In the genomic region with DNA sequence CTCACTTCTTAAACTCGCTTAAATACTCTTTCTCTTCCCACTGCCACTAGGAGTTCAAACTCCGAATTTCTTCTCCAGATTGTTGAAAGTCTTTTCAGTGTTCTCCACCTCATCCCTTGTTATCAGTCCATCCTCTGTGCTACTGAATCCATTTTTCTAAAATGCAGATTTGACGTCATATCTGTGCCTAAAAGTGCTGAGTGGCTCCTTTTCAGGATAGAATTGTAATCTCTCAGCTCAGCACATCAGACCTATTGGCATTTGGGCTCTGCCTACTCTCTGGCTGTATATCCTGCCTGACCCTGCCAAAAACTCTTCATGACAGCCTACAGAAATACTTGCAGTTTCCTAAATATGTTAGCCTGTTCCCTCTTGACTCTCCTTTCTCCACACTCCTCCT, we compare ENCODE assay signal across 13 cellular contexts. TPM values are rescaled to one million over a fixed set of nuclear protein-coding genes. Genes with fewer than 3 reads are reported as not detected.
A peak's percentile ranks its signal among the peaks of the same experiment; 100 is the strongest.
DNase-seq lines count a peak whose midpoint lies in the region; ATAC-seq, FAIRE-seq and TF ChIP-seq lines count a peak whose summit lies in the region.
"Had no signal": no experiment of that assay in that cellular context is flagged by ENCODE, and none has a peak within 500 bp of the region (broad histone marks: within the 10 kb centered on the region; RNA-seq: fewer than 3 reads in every experiment).

No MANE protein-coding gene starts in this region.

- no peak overlapping the region for H2BK15ac ChIP-seq in mesendoderm (replicated peaks; ENCODE audit: low read depth)

- DNase-seq in activated CD4-positive, alpha-beta T cell treated with anti-CD3 and anti-CD28 coated beads, Interleukin-2, amount 10 ng/mL, durations not matched to agents 7 days and 5 days = no peak
- no peak for DNase-seq in activated CD4-positive, alpha-beta T cell treated with anti-CD3 and anti-CD28 coated beads for 48 hours
- DNase-seq in T-cell = no peak
- no peak for DNase-seq in endothelial cell of umbilical vein (ENCODE audit: low read depth, low spot score)
- no peak for DNase-seq in spleen
- DNase-seq in NCI-H345 treated with DMSO at 0.1 percent for 48 hours (lab: John Stamatoyannopoulos, UW; ENCODE audit: unreplicated experiment) = no peak
- no peak for DNase-seq in mesendoderm
- DNase-seq: amniotic stem cell; NCI-H2029 treated with DMSO at 0.1 percent for 48 hours; PC-3; stimulated activated CD4-positive, alpha-beta T cell treated with anti-CD3 and anti-CD28 coated beads, Interleukin-15, amount 100 ng/mL, for 24 hours had no signal

- intact Hi-C loops in endothelial cell of umbilical vein (cut with micrococcal nuclease) (no loop called here), spleen (cut with DNase I; ENCODE audit: low total_unique reads) (no loop called here)

- BruUV-seq in endothelial cell of umbilical vein (replicated peaks; lab: Mats Ljungman, UMichigan) = no TSS peak

- CTCF ChIA-PET in activated CD4-positive, alpha-beta T cell treated with anti-CD3 and anti-CD28 coated beads, Interleukin-2, amount 10 ng/mL, durations not matched to agents 7 days and 5 days (lab: Charles Lee) = interaction anchor here (1.2 to 6.6 kb wide), 14 partner anchors 8 to 159 kb away, joined by 3 to 44 read pairs (median 18); a partner anchor contains a TSS
- CTCF ChIA-PET in T-cell (lab: Charles Lee) = interaction anchor here in 1 of 2 donors (0.7 to 2.0 kb wide), 5 partner anchors 30 to 159 kb away, joined by 3 to 10 read pairs (median 4); a partner anchor contains a TSS
- CTCF ChIA-PET in endothelial cell of umbilical vein (lab: Charles Lee) = interaction anchor here (1.3 to 2.9 kb wide), 3 partner anchors 16 to 60 kb away, joined by 3 to 28 read pairs (median 5); a partner anchor contains a TSS

- H3K36me3 ChIP-seq in endothelial cell of umbilical vein (ENCODE audit: control insufficient read depth in 2 of 2, extremely low read depth in 1 of 2, insufficient read depth in 2 of 2, low read length in 2 of 2) = peaks cover 2 to 9% of the 10 kb centered on the region in 2 experiments
- peaks cover 0 to 28% (median 20%) of the 10 kb centered on the region in 6 donors for H3K36me3 ChIP-seq in spleen
- H3K36me3 ChIP-seq in mesendoderm (ENCODE audit: control insufficient read depth, insufficient read depth, low read length) = no peaks in the 10 kb centered on the region

- ATAC-seq in T-cell (replicated peaks in 1 of 4) (no peak), HG02623 (IDR thresholded peaks at IDR 0.05; ENCODE audit: unreplicated experiment) (no peak)
- ATAC-seq: PC-3 had no signal

- H3K4me1 ChIP-seq in endothelial cell of umbilical vein (ENCODE audit: control insufficient read depth, extremely low read depth, insufficient read depth, low read length) (peaks cover 9% of the 10 kb centered on the region), spleen (peaks cover 11 to 79% (median 61%) of the 10 kb centered on the region in 6 donors), mesendoderm (ENCODE audit: control insufficient read depth, low read depth, low read length) (no peaks in the 10 kb centered on the region)

- H3K27ac ChIP-seq in endothelial cell of umbilical vein (ENCODE audit: insufficient read depth, low read depth, low read length) = no peak overlapping the region
- peak overlapping the region; percentile 87 to 100 (median 99) for H3K27ac ChIP-seq in spleen
- H3K27ac ChIP-seq in mesendoderm (ENCODE audit: low read depth, low read length) = no peak overlapping the region

- no peaks in the 10 kb centered on the region for H3K9me3 ChIP-seq in endothelial cell of umbilical vein (replicated peaks; ENCODE audit: control insufficient read depth, insufficient read depth, low read length)
- H3K9me3 ChIP-seq in spleen = no peaks in the 10 kb centered on the region

- H2AFZ ChIP-seq in endothelial cell of umbilical vein (ENCODE audit: low read depth, low read length) = no peak overlapping the region

- TF ChIP-seq CTCF in endothelial cell of umbilical vein (IDR thresholded peaks at IDR 0.05; ENCODE audit: extremely low read depth in 1 of 2, insufficient read depth in 1 of 2, low read depth in 1 of 2, low read length in 2 of 2) (no peak), spleen (IDR thresholded peaks at IDR 0.05 in 8 of 11, conservative IDR thresholded peaks at IDR 0.05 in 3 of 11) (no peak)

- no peak overlapping the region for H2BK120ac ChIP-seq in mesendoderm (ENCODE audit: low read depth, low read length)

- no peak overlapping the region for H3K4ac ChIP-seq in mesendoderm (ENCODE audit: low read depth, low read length)

- no peaks in the 10 kb centered on the region for H3K9me1 ChIP-seq in endothelial cell of umbilical vein (replicated peaks; ENCODE audit: control insufficient read depth, extremely low read depth, insufficient read depth, low read length)

- no peak overlapping the region for H2AK5ac ChIP-seq in mesendoderm (ENCODE audit: low read length)

- H3K36me3 Mint-ChIP-seq in activated CD4-positive, alpha-beta T cell treated with anti-CD3 and anti-CD28 coated beads, Interleukin-2, amount 10 ng/mL, durations not matched to agents 7 days and 5 days (ENCODE audit: low read depth) = peaks cover 3% of the 10 kb centered on the region
- peaks cover 11% of the 10 kb centered on the region for H3K36me3 Mint-ChIP-seq in T-cell

- TF ChIP-seq POLR2A in endothelial cell of umbilical vein (IDR thresholded peaks at IDR 0.05; ENCODE audit: low read depth, low read length) (no peak), spleen (IDR thresholded peaks at IDR 0.05) (no peak)

- no peak overlapping the region for H4K5ac ChIP-seq in mesendoderm (ENCODE audit: low read length)

- no peak overlapping the region for H4K8ac ChIP-seq in mesendoderm (ENCODE audit: low read depth, low read length)

- peaks cover 52% of the 10 kb centered on the region for H3K4me1 Mint-ChIP-seq in activated CD4-positive, alpha-beta T cell treated with anti-CD3 and anti-CD28 coated beads, Interleukin-2, amount 10 ng/mL, durations not matched to agents 7 days and 5 days
- peaks cover 34 to 58% (median 36%) of the 10 kb centered on the region in 3 donors for H3K4me1 Mint-ChIP-seq in T-cell

- H3K4me3 Mint-ChIP-seq in activated CD4-positive, alpha-beta T cell treated with anti-CD3 and anti-CD28 coated beads, Interleukin-2, amount 10 ng/mL, durations not matched to agents 7 days and 5 days = peak overlapping the region; percentile 87
- peak overlapping the region in 2 of 3 donors; percentile 90 for H3K4me3 Mint-ChIP-seq in T-cell

- no peaks in the 10 kb centered on the region for H3K9me3 Mint-ChIP-seq in activated CD4-positive, alpha-beta T cell treated with anti-CD3 and anti-CD28 coated beads, Interleukin-2, amount 10 ng/mL, durations not matched to agents 7 days and 5 days
- no peaks in the 10 kb centered on the region for H3K9me3 Mint-ChIP-seq in T-cell

- no peaks in the 10 kb centered on the region for H3K27me3 Mint-ChIP-seq in activated CD4-positive, alpha-beta T cell treated with anti-CD3 and anti-CD28 coated beads, Interleukin-2, amount 10 ng/mL, durations not matched to agents 7 days and 5 days
- no peaks in the 10 kb centered on the region for H3K27me3 Mint-ChIP-seq in T-cell

- no peak overlapping the region for H2BK5ac ChIP-seq in mesendoderm (ENCODE audit: low read length)

- H3K56ac ChIP-seq in mesendoderm (ENCODE audit: low read length) = no peak overlapping the region

- H3K27me3 ChIP-seq in endothelial cell of umbilical vein (ENCODE audit: control insufficient read depth in 2 of 2, insufficient read depth in 2 of 2, low read length in 2 of 2) (no peaks in the 10 kb centered on the region), spleen (replicated peaks in 1 of 7) (no peaks in the 10 kb centered on the region), mesendoderm (ENCODE audit: insufficient read depth, low read length, poor library complexity) (no peaks in the 10 kb centered on the region)

- H3K79me2 ChIP-seq in endothelial cell of umbilical vein (ENCODE audit: control insufficient read depth, insufficient read depth, low read length) (no peaks in the 10 kb centered on the region), mesendoderm (ENCODE audit: control insufficient read depth, insufficient read depth, low read length) (no peaks in the 10 kb centered on the region)

- no peaks in the 10 kb centered on the region for H4K20me1 ChIP-seq in endothelial cell of umbilical vein (replicated peaks; ENCODE audit: control insufficient read depth, extremely low read depth, insufficient read depth, low read length)

- POLR2A ChIA-PET in activated CD4-positive, alpha-beta T cell treated with anti-CD3 and anti-CD28 coated beads, Interleukin-2, amount 10 ng/mL, durations not matched to agents 7 days and 5 days (lab: Charles Lee) = no interaction called here
- POLR2A ChIA-PET in T-cell (lab: Charles Lee) (interaction anchor here in 1 of 2 donors (2.3 kb wide), 1 partner anchor 30 kb away, joined by 19 read pairs; a partner anchor contains a TSS), endothelial cell of umbilical vein (lab: Charles Lee) (interaction anchor here (1.9 kb wide), 1 partner anchor 30 kb away, joined by 17 read pairs; a partner anchor contains a TSS)

- 87 to 93% (median 89%) methylated on average over 3 of the region's 3 CpGs for WGBS in spleen, 5 donors
- WGBS in mesendoderm (ENCODE audit: extremely low coverage, insufficient coverage, low lambda C conversion rate) = no CpG with 5 or more reads among the region's 3 CpGs

- dilution Hi-C loops in endothelial cell of umbilical vein (cut with MboI; ENCODE audit: extremely low pct_ligation_motif_present, low sequenced_read_pairs) = no loop called here

- H3K79me1 ChIP-seq in mesendoderm (ENCODE audit: low read length) = no peaks in the 10 kb centered on the region

- H3K9ac ChIP-seq in endothelial cell of umbilical vein (replicated peaks; ENCODE audit: extremely low read depth, insufficient read depth, low read length) (no peak overlapping the region), mesendoderm (ENCODE audit: low read length) (no peak overlapping the region)

- peak overlapping the region; percentile 91 for H3K27ac Mint-ChIP-seq in activated CD4-positive, alpha-beta T cell treated with anti-CD3 and anti-CD28 coated beads, Interleukin-2, amount 10 ng/mL, durations not matched to agents 7 days and 5 days
- H3K27ac Mint-ChIP-seq in T-cell = peak overlapping the region; percentile 94 to 97

- H3K4me2 ChIP-seq in endothelial cell of umbilical vein (ENCODE audit: insufficient read depth, low read length) = no peak overlapping the region
- no peak overlapping the region for H3K4me2 ChIP-seq in mesendoderm (ENCODE audit: low read length)

- H3K23ac ChIP-seq in mesendoderm (ENCODE audit: low read length) = no peak overlapping the region

- H3K4me3 ChIP-seq in endothelial cell of umbilical vein (replicated peaks in 1 of 3; ENCODE audit: insufficient read depth in 1 of 3, low read depth in 1 of 3, low read length in 3 of 3) = no peak overlapping the region
- H3K4me3 ChIP-seq in spleen = no peak overlapping the region
- no peak overlapping the region for H3K4me3 ChIP-seq in mesendoderm (ENCODE audit: low read length)

- peak; percentile 33 for FAIRE-seq in endothelial cell of umbilical vein (lab: Jason Lieb, UNC)
- FAIRE-seq: HTR-8/SVneo had no signal

- H3K18ac ChIP-seq in mesendoderm (ENCODE audit: low read length) = no peak overlapping the region

RNA-seq across cellular contexts. Expression of a gene that starts 1.0 kb away (rescaled TPM):
- total RNA-seq in activated CD4-positive, alpha-beta T cell treated with anti-CD3 and anti-CD28 coated beads, Interleukin-2, amount 10 ng/mL, durations not matched to agents 7 days and 5 days = 10 to 100 TPM; 54.8 to 55.0 TPM
- total RNA-seq in T-cell (10 to 100 TPM; 49.3 to 66.5 (median 62.4) TPM), endothelial cell of umbilical vein (29.3 and 29.5 TPM in 2 replicates), spleen (10 to 100 TPM; 41.7 to 63.0 (median 48.6) TPM)
- polyA plus RNA-seq in endothelial cell of umbilical vein (80.1 and 102 TPM in 2 replicates), spleen (10 to 100 TPM; 22.5 to 46.7 (median 41.4) TPM)
- 34.0 and 40.2 TPM in 2 replicates for polyA plus RNA-seq in endothelial cell of umbilical vein (2011; cell fraction: cytosol; rRNA removed)
- 155 and 182 TPM in 2 replicates for polyA plus RNA-seq in endothelial cell of umbilical vein (2011; cell fraction: nucleus; rRNA removed)
- 20.1 and 23.1 TPM in 2 replicates for polyA plus RNA-seq in endothelial cell of umbilical vein (2012)
- polyA minus RNA-seq in endothelial cell of umbilical vein = 40.1 and 42.1 TPM in 2 replicates
- polyA minus RNA-seq in endothelial cell of umbilical vein (2011; cell fraction: cytosol; rRNA and poly(A)+ RNA removed) = 29.9 TPM
- 47.4 and 47.9 TPM in 2 replicates for polyA minus RNA-seq in endothelial cell of umbilical vein (2011; cell fraction: nucleus; rRNA and poly(A)+ RNA removed)
- 16.3 TPM for polyA plus RNA-seq in mesendoderm (2013, experiment 1 of 2)
- polyA plus RNA-seq in mesendoderm (2013, experiment 2 of 2) = 17.0 TPM

RNA-seq across cellular contexts. Expression of a gene that starts 9.5 kb away (rescaled TPM):
- 1 to 10 TPM; 6.5 TPM for total RNA-seq in activated CD4-positive, alpha-beta T cell treated with anti-CD3 and anti-CD28 coated beads, Interleukin-2, amount 10 ng/mL, durations not matched to agents 7 days and 5 days
- total RNA-seq in T-cell (10 to 100 TPM in 2 of 5 donors, 1 to 10 TPM in 3; 4.9 to 13.5 (median 9.4) TPM), endothelial cell of umbilical vein (3.4 and 3.9 TPM in 2 replicates), spleen (1 to 10 TPM; 1.4 to 4.8 (median 2.8) TPM)
- polyA plus RNA-seq in endothelial cell of umbilical vein (1.0 and 2.1 TPM in 2 replicates), spleen (1 to 10 TPM; 1.7 to 3.5 (median 2.3) TPM)
- 0.49 and 0.89 TPM in 2 replicates for polyA plus RNA-seq in endothelial cell of umbilical vein (2011; cell fraction: cytosol; rRNA removed)
- polyA plus RNA-seq in endothelial cell of umbilical vein (2011; cell fraction: nucleus; rRNA removed) = 16.3 and 19.8 TPM in 2 replicates
- 0.63 and 1.7 TPM in 2 replicates for polyA plus RNA-seq in endothelial cell of umbilical vein (2012)
- polyA minus RNA-seq in endothelial cell of umbilical vein = 1.9 and 3.3 TPM in 2 replicates
- polyA minus RNA-seq in endothelial cell of umbilical vein (2011; cell fraction: cytosol; rRNA and poly(A)+ RNA removed) = 3.8 TPM
- 2.2 and 6.7 TPM in 2 replicates for polyA minus RNA-seq in endothelial cell of umbilical vein (2011; cell fraction: nucleus; rRNA and poly(A)+ RNA removed)
- polyA plus RNA-seq in mesendoderm (2013, experiment 1 of 2) = 0.73 TPM
- 0.81 TPM for polyA plus RNA-seq in mesendoderm (2013, experiment 2 of 2)

RNA-seq across cellular contexts. Expression of a gene that starts 27.1 kb away (rescaled TPM):
- 10 to 100 TPM; 31.7 to 35.0 TPM for total RNA-seq in activated CD4-positive, alpha-beta T cell treated with anti-CD3 and anti-CD28 coated beads, Interleukin-2, amount 10 ng/mL, durations not matched to agents 7 days and 5 days
- total RNA-seq in T-cell (10 to 100 TPM; 34.2 to 47.6 (median 39.1) TPM), endothelial cell of umbilical vein (18.0 and 20.0 TPM in 2 replicates), spleen (10 to 100 TPM; 29.9 to 56.1 (median 34.0) TPM)
- polyA plus RNA-seq in endothelial cell of umbilical vein (69.5 and 70.2 TPM in 2 replicates), spleen (10 to 100 TPM; 22.0 to 38.2 (median 30.3) TPM)
- 35.4 and 35.6 TPM in 2 replicates for polyA plus RNA-seq in endothelial cell of umbilical vein (2011; cell fraction: cytosol; rRNA removed)
- polyA plus RNA-seq in endothelial cell of umbilical vein (2011; cell fraction: nucleus; rRNA removed) = 74.9 and 85.8 TPM in 2 replicates
- 23.2 and 25.3 TPM in 2 replicates for polyA plus RNA-seq in endothelial cell of umbilical vein (2012)
- polyA minus RNA-seq in endothelial cell of umbilical vein = 36.1 and 40.7 TPM in 2 replicates
- 17.3 TPM for polyA minus RNA-seq in endothelial cell of umbilical vein (2011; cell fraction: cytosol; rRNA and poly(A)+ RNA removed)
- 12.4 and 15.2 TPM in 2 replicates for polyA minus RNA-seq in endothelial cell of umbilical vein (2011; cell fraction: nucleus; rRNA and poly(A)+ RNA removed)
- 5.7 TPM for polyA plus RNA-seq in mesendoderm (2013, experiment 1 of 2)
- 6.4 TPM for polyA plus RNA-seq in mesendoderm (2013, experiment 2 of 2)

RNA-seq across cellular contexts. Expression of a gene that starts 27.2 kb away (rescaled TPM):
- 10 to 100 TPM; 30.8 to 35.2 TPM for total RNA-seq in activated CD4-positive, alpha-beta T cell treated with anti-CD3 and anti-CD28 coated beads, Interleukin-2, amount 10 ng/mL, durations not matched to agents 7 days and 5 days
- total RNA-seq in T-cell (10 to 100 TPM; 29.7 to 33.2 (median 30.8) TPM), endothelial cell of umbilical vein (30.9 and 31.0 TPM in 2 replicates), spleen (10 to 100 TPM; 16.8 to 26.9 (median 22.9) TPM)
- polyA plus RNA-seq in endothelial cell of umbilical vein (16.2 and 16.3 TPM in 2 replicates), spleen (10 to 100 TPM in 1 of 3 donors, 1 to 10 TPM in 2; 4.5 to 12.1 (median 5.2) TPM)
- polyA plus RNA-seq in endothelial cell of umbilical vein (2011; cell fraction: cytosol; rRNA removed) = 13.0 and 13.1 TPM in 2 replicates
- 58.1 and 63.4 TPM in 2 replicates for polyA plus RNA-seq in endothelial cell of umbilical vein (2011; cell fraction: nucleus; rRNA removed)
- 15.9 and 22.1 TPM in 2 replicates for polyA plus RNA-seq in endothelial cell of umbilical vein (2012)
- polyA minus RNA-seq in endothelial cell of umbilical vein = 36.0 TPM in 2 replicates
- 31.3 TPM for polyA minus RNA-seq in endothelial cell of umbilical vein (2011; cell fraction: cytosol; rRNA and poly(A)+ RNA removed)
- 20.9 and 32.3 TPM in 2 replicates for polyA minus RNA-seq in endothelial cell of umbilical vein (2011; cell fraction: nucleus; rRNA and poly(A)+ RNA removed)
- 14.9 TPM for polyA plus RNA-seq in mesendoderm (2013, experiment 1 of 2)
- polyA plus RNA-seq in mesendoderm (2013, experiment 2 of 2) = 14.8 TPM

RNA-seq across cellular contexts. Expression of a gene that starts 30.0 kb away (rescaled TPM):
- 100 to 1,000 TPM; 130 to 141 TPM for total RNA-seq in activated CD4-positive, alpha-beta T cell treated with anti-CD3 and anti-CD28 coated beads, Interleukin-2, amount 10 ng/mL, durations not matched to agents 7 days and 5 days
- total RNA-seq in T-cell = 100 to 1,000 TPM; 119 to 160 (median 139) TPM
- total RNA-seq in endothelial cell of umbilical vein = 53.7 and 58.5 TPM in 2 replicates
- 34.4 and 44.2 TPM in 2 replicates for polyA plus RNA-seq in endothelial cell of umbilical vein
- 38.2 and 39.7 TPM in 2 replicates for polyA plus RNA-seq in endothelial cell of umbilical vein (2011; cell fraction: cytosol; rRNA removed)
- 62.3 and 65.5 TPM in 2 replicates for polyA plus RNA-seq in endothelial cell of umbilical vein (2011; cell fraction: nucleus; rRNA removed)
- polyA plus RNA-seq in endothelial cell of umbilical vein (2012) = 35.4 and 46.0 TPM in 2 replicates
- 41.9 and 47.3 TPM in 2 replicates for polyA minus RNA-seq in endothelial cell of umbilical vein
- polyA minus RNA-seq in endothelial cell of umbilical vein (2011; cell fraction: cytosol; rRNA and poly(A)+ RNA removed) = 15.8 TPM
- polyA minus RNA-seq in endothelial cell of umbilical vein (2011; cell fraction: nucleus; rRNA and poly(A)+ RNA removed) = 52.0 and 62.5 TPM in 2 replicates
- total RNA-seq in spleen = 100 to 1,000 TPM in 3 of 7 donors, 10 to 100 TPM in 4; 61.8 to 121 (median 99.5) TPM
- 10 to 100 TPM; 55.7 to 60.8 (median 57.4) TPM for polyA plus RNA-seq in spleen
- 34.7 TPM for polyA plus RNA-seq in mesendoderm (2013, experiment 1 of 2)
- 36.3 TPM for polyA plus RNA-seq in mesendoderm (2013, experiment 2 of 2)

Comparison
In these comparisons a context has a peak if more than half of its experiments do, and no peak if none do; other contexts are left out.
1. H3K27ac ChIP-seq: peak in spleen (8 of 8); none in endothelial cell of umbilical vein (single experiment) and mesendoderm (single experiment).